17 cellular contexts compared by ENCODE assay signal in genomic region chr15:63593705-63594671, GRCh38. TPM values are rescaled to one million over a fixed set of nuclear protein-coding genes. Genes with fewer than 3 reads are reported as not detected.
DNase-seq lines count a peak whose midpoint lies in the region; ATAC-seq and TF ChIP-seq lines count a peak whose summit lies in the region.
"Had no signal": no experiment of that assay in that cellular context is flagged by ENCODE, and none has a peak within 500 bp of the region (broad histone marks: within the 10 kb centered on the region; RNA-seq: fewer than 3 reads in every experiment).

No MANE protein-coding gene starts in this region.

- H3K9ac ChIP-seq in stomach smooth muscle (ENCODE audit: low read length in 2 of 2): no peak overlapping the region

- H3K36me3 ChIP-seq in stomach smooth muscle (ENCODE audit: control insufficient read depth in 2 of 2, insufficient read depth in 2 of 2, low read length in 2 of 2) (peaks cover 18 to 29% of the 10 kb centered on the region in 2 donors), Caco-2 (ENCODE audit: control insufficient read depth, insufficient read depth, low read length) (peaks cover 1% of the 10 kb centered on the region)

- H3K4me1 ChIP-seq in stomach smooth muscle (ENCODE audit: control insufficient read depth, insufficient read depth, low read length) (peaks cover 42% of the 10 kb centered on the region), Caco-2 (no peaks in the 10 kb centered on the region; the same call in 1 of the 2 replicates)

- H3K4me3 ChIP-seq in stomach smooth muscle (ENCODE audit: low read length in 2 of 2) (no peak overlapping the region), Caco-2 (ENCODE audit: low read depth, low read length) (no peak overlapping the region)
- H3K4me3 ChIP-seq: dorsolateral prefrontal cortex, heart right ventricle, testis had no signal

- H3K27ac ChIP-seq in stomach smooth muscle (ENCODE audit: low read length): peak overlapping the region; percentile 99
- H3K27ac ChIP-seq: HL-60, testis had no signal

- peaks cover 13 to 59% of the 10 kb centered on the region in 2 donors for H3K36me3 Mint-ChIP-seq in activated naive CD4-positive, alpha-beta T cell treated with anti-CD3 and anti-CD28 coated beads, Interleukin-2, amount 50 U/mL, for 72 hours
- H3K36me3 Mint-ChIP-seq in nephron (ENCODE audit: low read depth): peaks cover 47% of the 10 kb centered on the region
- peaks cover 52% of the 10 kb centered on the region for H3K36me3 Mint-ChIP-seq in Caco-2 (ENCODE audit: insufficient read depth, unreplicated experiment)

- POLR2A ChIA-PET in Caco-2 (lab: Charles Lee): no interaction called here

- H3K27me3 Mint-ChIP-seq in nephron (ENCODE audit: low read depth) (peaks cover 4% of the 10 kb centered on the region), Caco-2 (ENCODE audit: insufficient read depth, unreplicated experiment) (no peaks in the 10 kb centered on the region)

- peak; percentile 60 to 62 for ATAC-seq in activated naive CD4-positive, alpha-beta T cell treated with anti-CD3 and anti-CD28 coated beads, Interleukin-2, amount 50 U/mL, for 72 hours
- ATAC-seq in GM21367 (IDR thresholded peaks at IDR 0.05; ENCODE audit: unreplicated experiment): no peak

- TF ChIP-seq CTCF in nephron (IDR thresholded peaks at IDR 0.05; ENCODE audit: unreplicated experiment in 3 of 3): no peak
- TF ChIP-seq CTCF in Caco-2 (IDR thresholded peaks at IDR 0.05; ENCODE audit: insufficient read depth in 1 of 2, low read depth in 1 of 2, low read length in 1 of 2, severe bottlenecking in 1 of 2, unreplicated experiment in 1 of 2): no peak

- H3K4me3 Mint-ChIP-seq in nephron (peak overlapping the region in 1 of 3 experiments; percentile 20), Caco-2 (ENCODE audit: unreplicated experiment) (no peak overlapping the region)

- H3K9me3 Mint-ChIP-seq in activated naive CD4-positive, alpha-beta T cell treated with anti-CD3 and anti-CD28 coated beads, Interleukin-2, amount 50 U/mL, for 72 hours: no peaks in the 10 kb centered on the region
- H3K9me3 Mint-ChIP-seq in nephron (no peaks in the 10 kb centered on the region), Caco-2 (ENCODE audit: unreplicated experiment) (no peaks in the 10 kb centered on the region)

- peak overlapping the region; percentile 55 to 87 for H3K27ac Mint-ChIP-seq in activated naive CD4-positive, alpha-beta T cell treated with anti-CD3 and anti-CD28 coated beads, Interleukin-2, amount 50 U/mL, for 72 hours
- H3K27ac Mint-ChIP-seq in nephron: peak overlapping the region; percentile 25 to 94 (median 30)
- H3K27ac Mint-ChIP-seq in Caco-2 (ENCODE audit: unreplicated experiment): no peak overlapping the region

- peak; percentile 74 for DNase-seq in activated effector memory CD4-positive, alpha-beta T cell treated with anti-CD3 and anti-CD28 coated beads, Interleukin-2, amount 50 U/mL, for 16 hours
- DNase-seq in activated effector memory CD4-positive, alpha-beta T cell treated with Interleukin-2 at 50 U/mL for 16 hours: no peak
- DNase-seq in activated naive CD4-positive, alpha-beta T cell treated with anti-CD3 and anti-CD28 coated beads, Interleukin-2, amount 50 U/mL, for 72 hours (ENCODE audit: low spot score in 2 of 2): peak in 1 of 2 donors; percentile 47
- DNase-seq in Caco-2 (no peak), head of caudate nucleus (no peak)
- DNase-seq: activated CD8-positive, alpha-beta memory T cell treated with anti-CD3 and anti-CD28 coated beads, Interleukin-2, amount 50 U/mL, for 4 hours; dorsolateral prefrontal cortex; heart right ventricle; midbrain; MV-4-11; NCI-H510A; small intestine; testis had no signal

- intact Hi-C loops in Caco-2 (cut with micrococcal nuclease; ENCODE audit: unreplicated experiment) (no loop called here), head of caudate nucleus (cut with DNase I) (no loop called here)

- H3K9me3 ChIP-seq in stomach smooth muscle (ENCODE audit: control insufficient read depth in 2 of 2, low read length in 2 of 2): no peaks in the 10 kb centered on the region
- H3K9me3 ChIP-seq in Caco-2: no peaks in the 10 kb centered on the region
- H3K9me3 ChIP-seq: heart right ventricle, testis had no signal

- CTCF ChIA-PET in Caco-2 (lab: Charles Lee): interaction anchor here (0.6 kb wide), 1 partner anchor 552 kb away, joined by 4 read pairs; the partner anchor contains the start of gene TPM1

- BruUV-seq in Caco-2 (replicated peaks; lab: Mats Ljungman, UMichigan): no TSS peak

- H3K27me3 ChIP-seq in stomach smooth muscle (ENCODE audit: control insufficient read depth in 1 of 2, insufficient read depth in 2 of 2, low read length in 2 of 2) (no peaks in the 10 kb centered on the region), Caco-2 (replicated peaks; ENCODE audit: control insufficient read depth, insufficient read depth, low read length) (no peaks in the 10 kb centered on the region)
- H3K27me3 ChIP-seq: dorsolateral prefrontal cortex, heart right ventricle, testis had no signal

- H3K4me1 Mint-ChIP-seq in nephron (peaks cover 61% of the 10 kb centered on the region), Caco-2 (ENCODE audit: low read depth, unreplicated experiment) (no peaks in the 10 kb centered on the region)

RNA-seq across cellular contexts. Expression of gene FBXL22, which starts 3.2 kb away (rescaled TPM):
- under 1 TPM; 0.30 to 0.80 TPM for total RNA-seq in activated naive CD4-positive, alpha-beta T cell treated with anti-CD3 and anti-CD28 coated beads, Interleukin-2, amount 50 U/mL, for 72 hours
- 0.97 TPM in 1 of 2 replicates, not detected in the other for total RNA-seq in Caco-2 (2022)
